In genomic region chr22:22462813-22463567, GRCh38 we compare ENCODE assay signal across 1 cellular context.
TF ChIP-seq lines count a peak whose summit lies in the region.

No MANE protein-coding gene starts in this region.

TF ChIP-seq in K562, 482 proteins besides CTCF, POLR2A, EP300 and RAD21 (continued from another document and continues in another):
- TF ChIP-seq CREB5 (CRISPR knock-in tag; IDR thresholded peaks at IDR 0.05) (no peak), ARID3B (CRISPR knock-in tag; IDR thresholded peaks at IDR 0.05; ENCODE audit: borderline replicate concordance) (no peak), E2F6 (IDR thresholded peaks at IDR 0.05; ENCODE audit: borderline replicate concordance in 1 of 2, extremely low read depth in 1 of 2, insufficient read depth in 1 of 2, insufficient read length in 1 of 2, low read depth in 1 of 2, low read length in 1 of 2, poor library complexity in 1 of 2, severe bottlenecking in 1 of 2) (no peak), TFE3 (CRISPR knock-in tag; IDR thresholded peaks at IDR 0.05) (no peak), ZBED1 (IDR thresholded peaks at IDR 0.05) (no peak), ZFPM2 (CRISPR knock-in tag; IDR thresholded peaks at IDR 0.05) (no peak), CHD7 (IDR thresholded peaks at IDR 0.05; ENCODE audit: low read depth, low read length) (no peak), SPI1 (IDR thresholded peaks at IDR 0.05; ENCODE audit: borderline replicate concordance, low read depth, low read length) (no peak), TEAD2 (tag; IDR thresholded peaks at IDR 0.05) (no peak), CBX3 (IDR thresholded peaks at IDR 0.05; ENCODE audit: borderline replicate concordance in 1 of 2, low read length in 2 of 2) (0 out of 3 replicates have a peak, but pooled peaks of 1 of the 2 experiments have one; percentile 53), ZBTB12 (CRISPR knock-in tag; IDR thresholded peaks at IDR 0.05) (no peak; the same call in 1 of the 2 replicates), NR1H2 (CRISPR knock-in tag; IDR thresholded peaks at IDR 0.05) (no peak), XRCC5 (IDR thresholded peaks at IDR 0.05; ENCODE audit: low read depth, low read length) (no peak), LCOR (CRISPR knock-in tag; IDR thresholded peaks at IDR 0.05) (no peak), TBP (optimal IDR thresholded peaks at IDR 0.05; ENCODE audit: low read depth, low read length) (no peak), HSF4 (CRISPR knock-in tag; IDR thresholded peaks at IDR 0.05; ENCODE audit: borderline replicate concordance) (no peak), FOXP1 (CRISPR knock-in tag; IDR thresholded peaks at IDR 0.05) (no peak), FOSL1 (tag; conservative IDR thresholded peaks at IDR 0.05) (no peak), DMBX1 (CRISPR knock-in tag; IDR thresholded peaks at IDR 0.05; ENCODE audit: borderline replicate concordance) (0 out of 2 replicates have a peak, but pooled peaks have one; percentile 20), NFIX (CRISPR knock-in tag; IDR thresholded peaks at IDR 0.05; ENCODE audit: low read depth) (peak; percentile 29; the same call in 1 of the 2 replicates), MED1 (CRISPR knock-in tag; IDR thresholded peaks at IDR 0.05; ENCODE audit: borderline replicate concordance) (no peak), PBX2 (CRISPR knock-in tag; IDR thresholded peaks at IDR 0.05; ENCODE audit: low read depth) (no peak), PBX2 (tag; conservative IDR thresholded peaks at IDR 0.05; ENCODE audit: low read depth) (no peak), MYNN (IDR thresholded peaks at IDR 0.05) (no peak), MYNN (CRISPR knock-in tag; IDR thresholded peaks at IDR 0.05) (no peak), ZNF274 (IDR thresholded peaks at IDR 0.05; ENCODE audit: borderline replicate concordance, low read depth, low read length) (no peak), UBTF (IDR thresholded peaks at IDR 0.05; ENCODE audit: borderline replicate concordance in 1 of 2, low read depth in 2 of 2, low read length in 2 of 2) (no peak), CHCHD3 (CRISPR knock-in tag; IDR thresholded peaks at IDR 0.05) (0 out of 2 replicates have a peak, but pooled peaks have one; percentile 58)
